In genomic region chr15:65414841-65415621, GRCh38 we compare ENCODE assay signal across 1 cellular context.
A peak's percentile ranks its signal among the peaks of the same experiment; 100 is the strongest.
TF ChIP-seq lines count a peak whose summit lies in the region.

No MANE protein-coding gene starts in this region.

TF ChIP-seq in HEK293, 187 proteins besides CTCF, POLR2A, EP300 and RAD21 (continued from another document):
- TF ChIP-seq INSM2 (tag by site-specific recombination; IDR thresholded peaks at IDR 0.05) (no peak), ZNF341 (tag by site-specific recombination; IDR thresholded peaks at IDR 0.05; ENCODE audit: low read depth) (peak; percentile 89), GLIS2 (tag by site-specific recombination; IDR thresholded peaks at IDR 0.05) (peak; percentile 78), GLIS1 (tag by site-specific recombination; IDR thresholded peaks at IDR 0.05) (peak; percentile 96), SP7 (tag by site-specific recombination; IDR thresholded peaks at IDR 0.05) (peak; percentile 51), ZNF24 (tag by site-specific recombination; IDR thresholded peaks at IDR 0.05) (peak; percentile 68; the same call in 1 of the 2 replicates), ZEB2 (tag by site-specific recombination; IDR thresholded peaks at IDR 0.05) (peak; percentile 57), RBAK (tag by site-specific recombination; IDR thresholded peaks at IDR 0.05) (no peak), MZF1 (tag by site-specific recombination; IDR thresholded peaks at IDR 0.05; ENCODE audit: borderline replicate concordance) (peak; percentile 82; the same call in 1 of the 2 replicates), GLI4 (tag by site-specific recombination; IDR thresholded peaks at IDR 0.05) (no peak), SETDB1 (IDR thresholded peaks at IDR 0.05; ENCODE audit: insufficient read length, low read length) (no peak), ZNF132 (tag by site-specific recombination; IDR thresholded peaks at IDR 0.05; ENCODE audit: borderline replicate concordance) (no peak), ZBTB6 (tag by site-specific recombination; IDR thresholded peaks at IDR 0.05) (peak; percentile 66; the same call in 1 of the 2 replicates), SP2 (tag by site-specific recombination; IDR thresholded peaks at IDR 0.05) (no peak), ZNF18 (tag by site-specific recombination; IDR thresholded peaks at IDR 0.05) (0 out of 2 replicates have a peak, but pooled peaks have one; percentile 47), ZBTB17 (tag by site-specific recombination; IDR thresholded peaks at IDR 0.05) (peak; percentile 96), ZNF830 (tag by site-specific recombination; IDR thresholded peaks at IDR 0.05; ENCODE audit: low read depth) (no peak), ZSCAN30 (tag by site-specific recombination; IDR thresholded peaks at IDR 0.05) (peak; percentile 93), ZNF488 (tag by site-specific recombination; IDR thresholded peaks at IDR 0.05) (no peak), ZNF843 (tag by site-specific recombination; IDR thresholded peaks at IDR 0.05) (peak; percentile 60), ZNF660 (tag by site-specific recombination; IDR thresholded peaks at IDR 0.05) (peak; percentile 84; the same call in 1 of the 2 replicates), SCRT2 (tag by site-specific recombination; IDR thresholded peaks at IDR 0.05) (peak; percentile 36), TCF7L2 (IDR thresholded peaks at IDR 0.05; ENCODE audit: borderline replicate concordance, low read depth, low read length) (no peak), ZNF785 (tag by site-specific recombination; IDR thresholded peaks at IDR 0.05) (no peak), ZNF174 (tag by site-specific recombination; IDR thresholded peaks at IDR 0.05) (no peak)
- TF ChIP-seq, protein P1, sequence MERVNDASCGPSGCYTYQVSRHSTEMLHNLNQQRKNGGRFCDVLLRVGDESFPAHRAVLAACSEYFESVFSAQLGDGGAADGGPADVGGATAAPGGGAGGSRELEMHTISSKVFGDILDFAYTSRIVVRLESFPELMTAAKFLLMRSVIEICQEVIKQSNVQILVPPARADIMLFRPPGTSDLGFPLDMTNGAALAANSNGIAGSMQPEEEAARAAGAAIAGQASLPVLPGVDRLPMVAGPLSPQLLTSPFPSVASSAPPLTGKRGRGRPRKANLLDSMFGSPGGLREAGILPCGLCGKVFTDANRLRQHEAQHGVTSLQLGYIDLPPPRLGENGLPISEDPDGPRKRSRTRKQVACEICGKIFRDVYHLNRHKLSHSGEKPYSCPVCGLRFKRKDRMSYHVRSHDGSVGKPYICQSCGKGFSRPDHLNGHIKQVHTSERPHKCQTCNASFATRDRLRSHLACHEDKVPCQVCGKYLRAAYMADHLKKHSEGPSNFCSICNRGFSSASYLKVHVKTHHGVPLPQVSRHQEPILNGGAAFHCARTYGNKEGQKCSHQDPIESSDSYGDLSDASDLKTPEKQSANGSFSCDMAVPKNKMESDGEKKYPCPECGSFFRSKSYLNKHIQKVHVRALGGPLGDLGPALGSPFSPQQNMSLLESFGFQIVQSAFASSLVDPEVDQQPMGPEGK (tag by site-specific recombination; IDR thresholded peaks at IDR 0.05): peak; percentile 87
- TF ChIP-seq, protein P2, sequence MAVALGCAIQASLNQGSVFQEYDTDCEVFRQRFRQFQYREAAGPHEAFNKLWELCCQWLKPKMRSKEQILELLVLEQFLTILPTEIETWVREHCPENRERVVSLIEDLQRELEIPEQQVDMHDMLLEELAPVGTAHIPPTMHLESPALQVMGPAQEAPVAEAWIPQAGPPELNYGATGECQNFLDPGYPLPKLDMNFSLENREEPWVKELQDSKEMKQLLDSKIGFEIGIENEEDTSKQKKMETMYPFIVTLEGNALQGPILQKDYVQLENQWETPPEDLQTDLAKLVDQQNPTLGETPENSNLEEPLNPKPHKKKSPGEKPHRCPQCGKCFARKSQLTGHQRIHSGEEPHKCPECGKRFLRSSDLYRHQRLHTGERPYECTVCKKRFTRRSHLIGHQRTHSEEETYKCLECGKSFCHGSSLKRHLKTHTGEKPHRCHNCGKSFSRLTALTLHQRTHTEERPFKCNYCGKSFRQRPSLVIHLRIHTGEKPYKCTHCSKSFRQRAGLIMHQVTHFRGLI (tag by site-specific recombination; IDR thresholded peaks at IDR 0.05): peak; percentile 78; the same call in 1 of the 2 replicates
- TF ChIP-seq, protein P3, sequence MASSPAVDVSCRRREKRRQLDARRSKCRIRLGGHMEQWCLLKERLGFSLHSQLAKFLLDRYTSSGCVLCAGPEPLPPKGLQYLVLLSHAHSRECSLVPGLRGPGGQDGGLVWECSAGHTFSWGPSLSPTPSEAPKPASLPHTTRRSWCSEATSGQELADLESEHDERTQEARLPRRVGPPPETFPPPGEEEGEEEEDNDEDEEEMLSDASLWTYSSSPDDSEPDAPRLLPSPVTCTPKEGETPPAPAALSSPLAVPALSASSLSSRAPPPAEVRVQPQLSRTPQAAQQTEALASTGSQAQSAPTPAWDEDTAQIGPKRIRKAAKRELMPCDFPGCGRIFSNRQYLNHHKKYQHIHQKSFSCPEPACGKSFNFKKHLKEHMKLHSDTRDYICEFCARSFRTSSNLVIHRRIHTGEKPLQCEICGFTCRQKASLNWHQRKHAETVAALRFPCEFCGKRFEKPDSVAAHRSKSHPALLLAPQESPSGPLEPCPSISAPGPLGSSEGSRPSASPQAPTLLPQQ (tag by site-specific recombination; IDR thresholded peaks at IDR 0.05): peak; percentile 75
